ENCODE assay signal across 12 cellular contexts in the genomic region with DNA sequence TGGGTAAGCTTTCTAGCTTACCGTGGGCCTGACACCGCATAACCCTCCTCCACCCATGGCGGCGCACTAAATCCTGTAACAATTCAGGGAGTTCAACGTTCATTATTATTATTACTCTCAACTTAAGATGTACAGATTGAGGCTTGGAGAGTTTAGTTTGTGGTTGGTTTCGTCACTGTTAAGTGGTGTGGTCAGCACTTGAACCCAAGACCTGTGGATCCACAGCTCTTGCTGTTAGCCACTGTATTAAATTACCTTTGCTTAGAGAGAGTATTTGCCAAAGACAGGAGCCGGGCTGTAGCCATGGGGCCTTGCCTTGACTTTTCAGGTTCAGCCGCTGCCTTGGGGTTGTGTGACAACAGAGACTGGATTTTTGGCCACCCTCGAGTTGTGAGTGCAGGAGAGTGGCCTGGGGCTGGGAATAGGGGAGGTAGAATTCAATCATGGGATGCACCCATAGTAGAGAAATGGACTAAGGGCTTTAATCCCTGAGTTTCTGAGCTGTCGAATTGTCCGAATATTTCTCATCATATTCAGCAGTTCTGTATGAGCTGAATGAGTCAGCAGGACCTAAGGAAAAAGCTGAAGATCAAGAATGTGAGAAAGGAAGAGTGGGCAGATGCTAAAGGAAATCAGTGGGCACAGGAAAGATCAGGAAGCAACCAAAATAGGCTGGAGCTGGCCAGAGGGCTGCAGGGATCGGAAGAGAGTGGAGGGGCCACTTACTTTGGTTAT. TPM values are rescaled to one million over a fixed set of nuclear protein-coding genes. Genes with fewer than 3 reads are reported as not detected.
A peak's percentile ranks its signal among the peaks of the same experiment; 100 is the strongest.
DNase-seq lines count a peak whose midpoint lies in the region; ATAC-seq, FAIRE-seq and TF ChIP-seq lines count a peak whose summit lies in the region.
"Had no signal": no experiment of that assay in that cellular context is flagged by ENCODE, and none has a peak within 500 bp of the region (broad histone marks: within the 10 kb centered on the region; RNA-seq: fewer than 3 reads in every experiment).

No MANE protein-coding gene starts in this region.

- no peak for TF ChIP-seq RAD21 in A549 (conservative IDR thresholded peaks at IDR 0.05 in 1 of 2, IDR thresholded peaks at IDR 0.05 in 1 of 2)

- H3K4me2 ChIP-seq in A549: peak overlapping the region; percentile 74

- no peak for FAIRE-seq in A549 (lab: Jason Lieb, UNC)

- intact Hi-C loops in right lobe of liver (cut with DNase I): no loop called here
- intact Hi-C loops in body of pancreas (cut with DNase I): no loop called here

- in situ Hi-C loops in brain microvascular endothelial cell (cut with HindIII; ENCODE audit: low pct_ligation_motif_present, low sequenced_read_pairs): no loop called here

- ATAC-seq in A549 (peak; percentile 57 to 67), right lobe of liver (no peak), body of pancreas (no peak), HG03442 (IDR thresholded peaks at IDR 0.05; ENCODE audit: unreplicated experiment) (no peak)

- H3K27me3 ChIP-seq in brain microvascular endothelial cell (replicated peaks) (no peaks in the 10 kb centered on the region), right lobe of liver (no peaks in the 10 kb centered on the region), body of pancreas (no peaks in the 10 kb centered on the region)

- DNase-seq in A549 (ENCODE audit: low read depth in 1 of 2, low spot score in 1 of 2): peak; percentile 60 to 77
- DNase-seq in HS-27A (ENCODE audit: low read depth): peak; percentile 91
- DNase-seq in brain microvascular endothelial cell: peak; percentile 86
- no peak for DNase-seq in right lobe of liver
- DNase-seq in erythroblast (lab: John Stamatoyannopoulos, UW): no peak
- no peak for DNase-seq in NCI-H1092 (lab: John Stamatoyannopoulos, UW)
- DNase-seq in body of pancreas: no peak
- DNase-seq: activated T-cell treated with anti-CD3 and anti-CD28 coated beads, Interleukin-2, amount 50 U/mL, for 48 hours; Caco-2; SHP77 treated with DMSO at 0.1 percent for 48 hours; stimulated activated CD4-positive, alpha-beta T cell treated with anti-CD3 and anti-CD28 coated beads, Interleukin-2, amount 100 ng/mL, for 24 hours had no signal

- peak; percentile 46 to 55; a peak in 2 of 5 replicates for TF ChIP-seq EP300 in A549 (IDR thresholded peaks at IDR 0.05)

- H3K36me3 ChIP-seq in brain microvascular endothelial cell (replicated peaks) (no peaks in the 10 kb centered on the region), right lobe of liver (no peaks in the 10 kb centered on the region), body of pancreas (replicated peaks in 1 of 2; ENCODE audit: insufficient read depth in 1 of 2, low read depth in 2 of 2) (no peaks in the 10 kb centered on the region)

- CTCF ChIA-PET in A549 (lab: Yijun Ruan, JAX): interaction anchor here (0.7 to 4.2 kb wide), 7 partner anchors 12 to 54 kb away, joined by 3 to 30 read pairs (median 3); no protein-coding TSS in a partner anchor

- WGBS in A549 (ENCODE audit: missing lambda C conversion rate): 1% methylated on average over 12 of the region's 12 CpGs
- 41% methylated on average over 9 of the region's 12 CpGs for WGBS in right lobe of liver (ENCODE audit: insufficient coverage, low coverage, low lambda C conversion rate, missing lambda C conversion rate)
- WGBS in body of pancreas, 2 donors: 78% methylated on average over 12 of the region's 12 CpGs

- H3K9me3 ChIP-seq in A549 (peaks cover 12% of the 10 kb centered on the region; the same call in 1 of the 3 replicates), right lobe of liver (no peaks in the 10 kb centered on the region), body of pancreas (no peaks in the 10 kb centered on the region)
- H3K9me3 ChIP-seq: Caco-2 had no signal

- no peak for TF ChIP-seq CTCF in A549 (IDR thresholded peaks at IDR 0.05)
- no peak for TF ChIP-seq CTCF in brain microvascular endothelial cell (IDR thresholded peaks at IDR 0.05; ENCODE audit: low read depth, low read length, missing control alignments)
- no peak for TF ChIP-seq CTCF in right lobe of liver (IDR thresholded peaks at IDR 0.05)
- TF ChIP-seq CTCF in body of pancreas (IDR thresholded peaks at IDR 0.05): no peak

- POLR2A ChIA-PET in A549 (lab: Yijun Ruan, JAX): interaction anchor here (1.1 kb wide), 1 partner anchor 9 kb away, joined by 3 read pairs; no protein-coding TSS in a partner anchor

- peaks cover 83% of the 10 kb centered on the region for H3K4me1 ChIP-seq in A549
- peaks cover 0 to 73% (median 34%) of the 10 kb centered on the region in 4 donors for H3K4me1 ChIP-seq in right lobe of liver
- H3K4me1 ChIP-seq in body of pancreas: peaks cover 37% of the 10 kb centered on the region

- peak overlapping the region; percentile 97 to 98 for H3K27ac ChIP-seq in A549
- H3K27ac ChIP-seq in brain microvascular endothelial cell: peak overlapping the region; percentile 96
- peak overlapping the region; percentile 43 to 92 (median 66) for H3K27ac ChIP-seq in right lobe of liver
- H3K27ac ChIP-seq in body of pancreas: no peak overlapping the region

- H3K4me3 ChIP-seq in A549: no peak overlapping the region
- peak overlapping the region; percentile 9 for H3K4me3 ChIP-seq in brain microvascular endothelial cell (ENCODE audit: low read depth, low read length)
- no peak overlapping the region for H3K4me3 ChIP-seq in right lobe of liver
- no peak overlapping the region for H3K4me3 ChIP-seq in body of pancreas

- TF ChIP-seq POLR2A in A549 (IDR thresholded peaks at IDR 0.05; ENCODE audit: low read length) (no peak), right lobe of liver (IDR thresholded peaks at IDR 0.05) (no peak), erythroblast (IDR thresholded peaks at IDR 0.05; ENCODE audit: low read length) (no peak), body of pancreas (IDR thresholded peaks at IDR 0.05) (no peak)

TF ChIP-seq in A549, 52 proteins besides CTCF, POLR2A, EP300 and RAD21:
- TF ChIP-seq EHMT2 (IDR thresholded peaks at IDR 0.05; ENCODE audit: low read depth) (no peak), HOXB13 (CRISPR knock-in tag; IDR thresholded peaks at IDR 0.05; ENCODE audit: low read depth) (no peak), CHD4 (IDR thresholded peaks at IDR 0.05; ENCODE audit: borderline replicate concordance) (no peak), MAFK (IDR thresholded peaks at IDR 0.05; ENCODE audit: partially characterized antibody) (peak; percentile 78), ZSCAN20 (CRISPR knock-in tag; IDR thresholded peaks at IDR 0.05) (no peak), HOXA7 (CRISPR knock-in tag; IDR thresholded peaks at IDR 0.05) (no peak), CEBPB (IDR thresholded peaks at IDR 0.05) (peak in 1 of 2 experiments; percentile 11; a peak in 1 of 4 replicates), CBX2 (IDR thresholded peaks at IDR 0.05; ENCODE audit: borderline replicate concordance, low read depth) (no peak), CHD2 (IDR thresholded peaks at IDR 0.05; ENCODE audit: low read length, partially characterized antibody) (no peak), FOSL2 (IDR thresholded peaks at IDR 0.05) (0 out of 2 replicates have a peak, but pooled peaks have one; percentile 15), FOSL2 (CRISPR knock-in tag; IDR thresholded peaks at IDR 0.05) (peak; percentile 78), GATA3 (IDR thresholded peaks at IDR 0.05; ENCODE audit: borderline replicate concordance) (0 out of 2 replicates have a peak, but pooled peaks have one; percentile 18), ZFP36 (IDR thresholded peaks at IDR 0.05; ENCODE audit: borderline replicate concordance, partially characterized antibody) (no peak), MAZ (IDR thresholded peaks at IDR 0.05; ENCODE audit: borderline replicate concordance, low read depth, low read length) (no peak), TFCP2L1 (CRISPR knock-in tag; IDR thresholded peaks at IDR 0.05) (no peak), ESRRA (IDR thresholded peaks at IDR 0.05; ENCODE audit: borderline replicate concordance, low read length) (no peak), JUNB (IDR thresholded peaks at IDR 0.05) (peak; percentile 66), ZNF302 (CRISPR knock-in tag; IDR thresholded peaks at IDR 0.05) (no peak), JUN (IDR thresholded peaks at IDR 0.05) (peak in 1 of 2 experiments; percentile 62; a peak in 2 of 5 replicates)
- TF ChIP-seq, protein P1, sequence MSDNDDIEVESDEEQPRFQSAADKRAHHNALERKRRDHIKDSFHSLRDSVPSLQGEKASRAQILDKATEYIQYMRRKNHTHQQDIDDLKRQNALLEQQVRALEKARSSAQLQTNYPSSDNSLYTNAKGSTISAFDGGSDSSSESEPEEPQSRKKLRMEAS (IDR thresholded peaks at IDR 0.05): no peak

RNA-seq across cellular contexts. Expression of a gene that starts 44.6 kb away (rescaled TPM):
- 24.8 and 27.8 TPM in 2 replicates for polyA plus RNA-seq in A549 (2011; rRNA removed)
- polyA plus RNA-seq in A549 (2012; cell fraction: cytosol; rRNA removed): 6.1 and 7.2 TPM in 2 replicates
- polyA plus RNA-seq in A549 (2012; cell fraction: nucleus; rRNA removed): 5.5 and 8.3 TPM in 2 replicates
- polyA plus RNA-seq in A549 (2017; fragmentation: RNase III; extraction: RNeasy Plus Mini Kit Qiagen cat#74134 plus additional on column Dnase treatment): 21.1 to 24.9 TPM (median 22.6 TPM) in 3 replicates
- polyA minus RNA-seq in A549 (2011; rRNA and poly(A)+ RNA removed): 19.3 and 24.1 TPM in 2 replicates
- 10 to 100 TPM; 16.8 to 23.9 (median 21.5) TPM for total RNA-seq in right lobe of liver
- 10 to 100 TPM; 25.1 to 49.5 TPM for total RNA-seq in body of pancreas

RNA-seq across cellular contexts. Expression of a gene that starts 50.1 kb away (rescaled TPM):
- polyA plus RNA-seq in A549 (2011; rRNA removed) (30.7 and 38.6 TPM in 2 replicates), A549 (2017; fragmentation: RNase III; extraction: RNeasy Plus Mini Kit Qiagen cat#74134 plus additional on column Dnase treatment) (17.4 to 18.8 TPM (median 18.8 TPM) in 3 replicates)
- polyA plus RNA-seq in A549 (2012; cell fraction: cytosol; rRNA removed): 14.9 and 20.0 TPM in 2 replicates
- 48.7 and 51.2 TPM in 2 replicates for polyA plus RNA-seq in A549 (2012; cell fraction: nucleus; rRNA removed)
- polyA minus RNA-seq in A549 (2011; rRNA and poly(A)+ RNA removed): 95.4 and 109 TPM in 2 replicates
- total RNA-seq in right lobe of liver (10 to 100 TPM; 23.4 to 47.7 (median 31.0) TPM), body of pancreas (10 to 100 TPM; 22.8 to 32.6 TPM)

Comparison
In these comparisons a context has a peak if more than half of its experiments do, and no peak if none do; other contexts are left out.
1. ATAC-seq: peak in A549 (2 of 2); none in right lobe of liver (0 of 4), body of pancreas (single experiment) and HG03442 (single experiment).
2. DNase-seq: peak in A549 (2 of 2), HS-27A (single experiment) and brain microvascular endothelial cell (single experiment); none in right lobe of liver (0 of 3), erythroblast (0 of 2), NCI-H1092 (single experiment) and body of pancreas (0 of 4).
3. H3K27ac ChIP-seq: peak in A549 (2 of 2), brain microvascular endothelial cell (single experiment) and right lobe of liver (3 of 3); none in body of pancreas (0 of 4).